In genomic region chr12:10361084-10361483, GRCh38 we compare ENCODE assay signal across 10 cellular contexts. TPM values are rescaled to one million over a fixed set of nuclear protein-coding genes. Genes with fewer than 3 reads are reported as not detected.
DNase-seq lines count a peak whose midpoint lies in the region; ATAC-seq, FAIRE-seq and TF ChIP-seq lines count a peak whose summit lies in the region.
"Had no signal": no experiment of that assay in that cellular context is flagged by ENCODE, and none has a peak within 500 bp of the region (broad histone marks: within the 10 kb centered on the region; RNA-seq: fewer than 3 reads in every experiment).

No MANE protein-coding gene starts in this region.

- CTCF ChIA-PET in Caco-2 (lab: Charles Lee) (no interaction called here), K562 (lab: Yijun Ruan, JAX; ENCODE audit: low intra/inter-chr PET ratio) (no interaction called here)

- H3K27ac ChIP-seq in K562 (ENCODE audit: extremely low read depth, low read depth, low read length) (peak overlapping the region; percentile 99), thyroid gland (no peak overlapping the region)

- H4K20me1 ChIP-seq in K562 (replicated peaks; ENCODE audit: control insufficient read depth, insufficient read depth, low read length): no peaks in the 10 kb centered on the region

- H3K36me3 ChIP-seq in Caco-2 (ENCODE audit: control insufficient read depth, insufficient read depth, low read length) (no peaks in the 10 kb centered on the region), K562 (ENCODE audit: control insufficient read depth, insufficient read depth, low read length) (no peaks in the 10 kb centered on the region), thyroid gland (no peaks in the 10 kb centered on the region)

- no peaks in the 10 kb centered on the region for H3K27me3 Mint-ChIP-seq in Caco-2 (ENCODE audit: insufficient read depth, unreplicated experiment)

- no TSS peak for BruUV-seq in Caco-2 (replicated peaks; lab: Mats Ljungman, UMichigan)
- no TSS peak for BruUV-seq in K562 (replicated peaks; lab: Mats Ljungman, UMichigan)

- TF ChIP-seq RAD21 in K562 (CRISPR knock-in tag; conservative IDR thresholded peaks at IDR 0.05 in 1 of 2, IDR thresholded peaks at IDR 0.05 in 1 of 2): no peak

- H3K4me3 Mint-ChIP-seq in Caco-2 (ENCODE audit: unreplicated experiment): no peak overlapping the region

- H3K4me3 ChIP-seq in Caco-2 (ENCODE audit: low read depth, low read length): no peak overlapping the region
- no peak overlapping the region for H3K4me3 ChIP-seq in K562
- H3K4me3 ChIP-seq in thyroid gland (replicated peaks in 1 of 3): no peak overlapping the region

- TF ChIP-seq CTCF in Caco-2 (IDR thresholded peaks at IDR 0.05; ENCODE audit: insufficient read depth in 1 of 2, low read depth in 1 of 2, low read length in 1 of 2, severe bottlenecking in 1 of 2, unreplicated experiment in 1 of 2) (no peak), K562 (IDR thresholded peaks at IDR 0.05 in 2 of 3, conservative IDR thresholded peaks at IDR 0.05 in 1 of 3; ENCODE audit: insufficient read depth in 2 of 3, low read depth in 1 of 3, low read length in 3 of 3) (no peak), thyroid gland (IDR thresholded peaks at IDR 0.05) (no peak)

- H3K27me3 ChIP-seq in Caco-2 (replicated peaks; ENCODE audit: control insufficient read depth, insufficient read depth, low read length): no peaks in the 10 kb centered on the region
- no peaks in the 10 kb centered on the region for H3K27me3 ChIP-seq in K562 (ENCODE audit: control insufficient read depth in 2 of 2, insufficient read depth in 2 of 2, low read length in 2 of 2)
- no peaks in the 10 kb centered on the region for H3K27me3 ChIP-seq in thyroid gland

- H3K9me3 Mint-ChIP-seq in Caco-2 (ENCODE audit: unreplicated experiment): peaks cover 10% of the 10 kb centered on the region

- peak overlapping the region in 1 of 2 experiments; percentile 46; a peak in 1 of 4 replicates for H3K9ac ChIP-seq in K562 (ENCODE audit: insufficient read depth in 1 of 2, low read depth in 2 of 2, low read length in 2 of 2)

- H3K36me3 Mint-ChIP-seq in Caco-2 (ENCODE audit: insufficient read depth, unreplicated experiment): no peaks in the 10 kb centered on the region

- no peak for FAIRE-seq in K562 (lab: Jason Lieb, UNC)

- peaks cover 13% of the 10 kb centered on the region for H3K4me1 Mint-ChIP-seq in Caco-2 (ENCODE audit: low read depth, unreplicated experiment)

- 82% methylated on average over 4 of the region's 4 CpGs for WGBS in K562 (ENCODE audit: insufficient coverage, low coverage, missing lambda C conversion rate)
- WGBS in thyroid gland, 2 donors: 90 to 95% methylated on average over 4 of the region's 4 CpGs

- in situ Hi-C loops in K562 (cut with MboI): no loop called here

- H3K27ac Mint-ChIP-seq in Caco-2 (ENCODE audit: unreplicated experiment): peak overlapping the region; percentile 68

- 0 out of 2 replicates have a peak, but pooled peaks cover 3% of the 10 kb centered on the region for H3K9me3 ChIP-seq in Caco-2
- no peaks in the 10 kb centered on the region for H3K9me3 ChIP-seq in K562 (replicated peaks; ENCODE audit: control insufficient read depth, insufficient read depth, low read depth, low read length)
- H3K9me3 ChIP-seq in thyroid gland: no peaks in the 10 kb centered on the region

- no peak overlapping the region; the same call in 1 of the 2 replicates for H3K4me2 ChIP-seq in K562 (ENCODE audit: insufficient read depth, low read length)

- DNase-seq in Caco-2 (no peak), NCI-H1048 (lab: John Stamatoyannopoulos, UW) (peak; percentile 60), K562 (ENCODE audit: extremely low read depth in 1 of 4, low spot score in 3 of 4) (peak in 1 of 4 experiments; percentile 45), myocyte (ENCODE audit: low read depth) (peak; percentile 49), thyroid gland (no peak), iPS-NIHi11 (ENCODE audit: low spot score) (no peak), mesenteric fat pad (ENCODE audit: low spot score) (no peak)
- DNase-seq: activated CD4-positive, alpha-beta T cell treated with anti-CD3 and anti-CD28 coated beads for 48 hours had no signal

- peaks cover 25% of the 10 kb centered on the region for H3K79me2 ChIP-seq in K562 (ENCODE audit: control insufficient read depth, insufficient read depth, low read length)

- POLR2A ChIA-PET in Caco-2 (lab: Charles Lee): no interaction called here
- POLR2A ChIA-PET in K562 (lab: Yijun Ruan, JAX): no interaction called here

- H2AFZ ChIP-seq in K562 (ENCODE audit: low read depth, low read length): peak overlapping the region; percentile 92

- intact Hi-C loops in Caco-2 (cut with micrococcal nuclease; ENCODE audit: unreplicated experiment): loop anchor here (1.0 to 10.0 kb wide), 2 partner anchors 11 to 126 kb away; no protein-coding TSS in a partner anchor
- intact Hi-C loops in K562 (cut with micrococcal nuclease): no loop called here
- intact Hi-C loops in thyroid gland (cut with DNase I): no loop called here

- TF ChIP-seq POLR2A in K562 (conservative IDR thresholded peaks at IDR 0.05) (no peak), thyroid gland (IDR thresholded peaks at IDR 0.05) (no peak)

- ATAC-seq in K562 (peak; percentile 38), HG03108 (IDR thresholded peaks at IDR 0.05; ENCODE audit: unreplicated experiment) (no peak)

- peaks cover 45% of the 10 kb centered on the region for H3K4me1 ChIP-seq in Caco-2
- peaks cover 2 to 15% of the 10 kb centered on the region in 2 experiments; a peak in 4 of 5 replicates for H3K4me1 ChIP-seq in K562 (replicated peaks in 1 of 2; ENCODE audit: control insufficient read depth in 2 of 2, insufficient read depth in 2 of 2, low read length in 2 of 2)
- H3K4me1 ChIP-seq in thyroid gland: peaks cover 10 to 12% of the 10 kb centered on the region in 2 donors

- H3K9me1 ChIP-seq in K562 (ENCODE audit: control insufficient read depth, insufficient read depth, low read length): no peaks in the 10 kb centered on the region

- no peak for TF ChIP-seq EP300 in K562 (IDR thresholded peaks at IDR 0.05; ENCODE audit: low read length)

RNA-seq across cellular contexts. Expression of gene KLRK1, which starts 28.8 kb away (rescaled TPM):
- total RNA-seq in Caco-2 (2022) (0.18 and 0.28 TPM in 2 replicates), K562 (2014; rRNA removed) (not detected in 2 replicates), K562 (2014; rRNA removed; fragmentation: Illumina TruSeq; extraction: Trizol) (0.07 TPM in 1 of 2 replicates, not detected in the other), K562 (2015; rRNA removed; fragmentation: Illumina TruSeq; extraction: Trizol) (not detected in 2 replicates), K562 (2021) (0.09 TPM in 2 replicates), myocyte (0.21 TPM in 1 of 2 replicates, not detected in the other), thyroid gland (1 to 10 TPM; 1.1 to 6.4 (median 3.8) TPM), mesenteric fat pad (1.7 TPM)
- 0.21 TPM in 1 of 2 replicates, not detected in the other for total RNA-seq in K562 (2011; cell fraction: chromatin; rRNA removed; ENCODE audit: low replicate concordance)
- total RNA-seq in K562 (2011; cell fraction: nucleolus; rRNA removed): not detected in 2 replicates
- not detected in 2 replicates for total RNA-seq in K562 (2011; cell fraction: nucleoplasm; rRNA removed)
- polyA plus RNA-seq in K562 (2011; rRNA removed) (0.06 and 0.11 TPM in 2 replicates), K562 (2014; fragmentation: Illumina TruSeq; extraction: Trizol) (0.09 TPM in 1 of 2 replicates, not detected in the other), K562 (2014; fragmentation: Nextera tagmentation; extraction: Ambion mirVana) (under 1 TPM; 0.03 to 0.04 TPM), K562 (2014; rRNA removed) (not detected in 2 replicates)
- 0.09 TPM in 1 of 2 replicates, not detected in the other for polyA plus RNA-seq in K562 (2011; cell fraction: cytosol; rRNA removed)
- 0.20 and 0.45 TPM in 2 replicates for polyA plus RNA-seq in K562 (2011; cell fraction: nucleus; rRNA removed)
- 0.05 and 0.10 TPM in 2 replicates for polyA plus RNA-seq in K562 (2012)
- not detected in 2 replicates for polyA minus RNA-seq in K562 (2011; rRNA and poly(A)+ RNA removed)
- polyA minus RNA-seq in K562 (2011; cell fraction: cytosol; rRNA and poly(A)+ RNA removed): 2.0 TPM in 1 of 2 replicates, not detected in the other
- polyA minus RNA-seq in K562 (2011; cell fraction: nucleus; rRNA and poly(A)+ RNA removed): not detected in 2 replicates
- polyA plus RNA-seq in myocyte (2012): 0.08 TPM

RNA-seq across cellular contexts. Expression of gene KLRC4, which starts 48.5 kb away (rescaled TPM):
- total RNA-seq in Caco-2 (2022) (not detected in 2 replicates), K562 (2014; rRNA removed) (not detected in 2 replicates), K562 (2014; rRNA removed; fragmentation: Illumina TruSeq; extraction: Trizol) (not detected in 2 replicates), K562 (2015; rRNA removed; fragmentation: Illumina TruSeq; extraction: Trizol) (not detected in 2 replicates), K562 (2021) (not detected in 2 replicates), myocyte (not detected in 2 replicates), thyroid gland (1 to 10 TPM in 1 of 4 donors, not detected in 3; 2.4 TPM), mesenteric fat pad (not detected)
- total RNA-seq in K562 (2011; cell fraction: chromatin; rRNA removed; ENCODE audit: low replicate concordance): 0.58 and 1.4 TPM in 2 replicates
- total RNA-seq in K562 (2011; cell fraction: nucleolus; rRNA removed): not detected in 2 replicates
- 0.73 TPM in 1 of 2 replicates, not detected in the other for total RNA-seq in K562 (2011; cell fraction: nucleoplasm; rRNA removed)
- polyA plus RNA-seq in K562 (2011; rRNA removed) (0.17 and 0.34 TPM in 2 replicates), K562 (2014; fragmentation: Illumina TruSeq; extraction: Trizol) (not detected in 2 replicates), K562 (2014; fragmentation: Nextera tagmentation; extraction: Ambion mirVana) (not detected), K562 (2014; rRNA removed) (not detected in 2 replicates)
- polyA plus RNA-seq in K562 (2011; cell fraction: cytosol; rRNA removed): not detected in 2 replicates
- 0.76 TPM in 1 of 2 replicates, not detected in the other for polyA plus RNA-seq in K562 (2011; cell fraction: nucleus; rRNA removed)
- polyA plus RNA-seq in K562 (2012): not detected in 2 replicates
- 0.69 TPM in 1 of 2 replicates, not detected in the other for polyA minus RNA-seq in K562 (2011; rRNA and poly(A)+ RNA removed)
- not detected in 2 replicates for polyA minus RNA-seq in K562 (2011; cell fraction: cytosol; rRNA and poly(A)+ RNA removed)
- polyA minus RNA-seq in K562 (2011; cell fraction: nucleus; rRNA and poly(A)+ RNA removed): 0.44 TPM in 1 of 2 replicates, not detected in the other
- not detected for polyA plus RNA-seq in myocyte (2012)

RNA-seq across cellular contexts. Expression of gene KLRD1, which starts 53.4 kb away (rescaled TPM):
- total RNA-seq in Caco-2 (2022) (0.05 and 0.23 TPM in 2 replicates), K562 (2014; rRNA removed) (not detected in 2 replicates), K562 (2014; rRNA removed; fragmentation: Illumina TruSeq; extraction: Trizol) (not detected in 2 replicates), K562 (2015; rRNA removed; fragmentation: Illumina TruSeq; extraction: Trizol) (not detected in 2 replicates), K562 (2021) (not detected in 2 replicates), myocyte (under 0.01 and 0.03 TPM in 2 replicates), thyroid gland (1 to 10 TPM; 1.1 to 3.8 (median 2.5) TPM), mesenteric fat pad (3.3 TPM)
- 0.11 TPM in 1 of 2 replicates, not detected in the other for total RNA-seq in K562 (2011; cell fraction: chromatin; rRNA removed; ENCODE audit: low replicate concordance)
- not detected in 2 replicates for total RNA-seq in K562 (2011; cell fraction: nucleolus; rRNA removed)
- 0.15 TPM in 1 of 2 replicates, not detected in the other for total RNA-seq in K562 (2011; cell fraction: nucleoplasm; rRNA removed)
- polyA plus RNA-seq in K562 (2011; rRNA removed) (not detected in 2 replicates), K562 (2014; fragmentation: Illumina TruSeq; extraction: Trizol) (not detected in 2 replicates), K562 (2014; fragmentation: Nextera tagmentation; extraction: Ambion mirVana) (not detected), K562 (2014; rRNA removed) (not detected in 2 replicates)
- polyA plus RNA-seq in K562 (2011; cell fraction: cytosol; rRNA removed): under 0.01 TPM in 1 of 2 replicates, not detected in the other
- polyA plus RNA-seq in K562 (2011; cell fraction: nucleus; rRNA removed): not detected in 2 replicates
- polyA plus RNA-seq in K562 (2012): 0.01 TPM in 1 of 2 replicates, not detected in the other
- polyA minus RNA-seq in K562 (2011; rRNA and poly(A)+ RNA removed): not detected in 2 replicates
- not detected in 2 replicates for polyA minus RNA-seq in K562 (2011; cell fraction: cytosol; rRNA and poly(A)+ RNA removed)
- not detected in 2 replicates for polyA minus RNA-seq in K562 (2011; cell fraction: nucleus; rRNA and poly(A)+ RNA removed)
- polyA plus RNA-seq in myocyte (2012): 0.04 TPM

RNA-seq across cellular contexts. Expression of gene KLRC3, which starts 59.3 kb away (rescaled TPM):
- total RNA-seq in Caco-2 (2022): not detected in 2 replicates
- 2.5 TPM in 1 of 2 replicates, not detected in the other for total RNA-seq in K562 (2011; cell fraction: chromatin; rRNA removed; ENCODE audit: low replicate concordance)
- not detected in 2 replicates for total RNA-seq in K562 (2011; cell fraction: nucleolus; rRNA removed)
- 0.66 TPM in 1 of 2 replicates, not detected in the other for total RNA-seq in K562 (2011; cell fraction: nucleoplasm; rRNA removed)
- total RNA-seq in K562 (2014; rRNA removed): 0.12 and 0.32 TPM in 2 replicates
- 0.35 TPM in 1 of 2 replicates, not detected in the other for total RNA-seq in K562 (2014; rRNA removed; fragmentation: Illumina TruSeq; extraction: Trizol)
- total RNA-seq in K562 (2015; rRNA removed; fragmentation: Illumina TruSeq; extraction: Trizol): not detected in 2 replicates
- total RNA-seq in K562 (2021): not detected in 2 replicates
- 0.31 TPM in 1 of 2 replicates, not detected in the other for polyA plus RNA-seq in K562 (2011; rRNA removed)
- 0.18 TPM in 1 of 2 replicates, not detected in the other for polyA plus RNA-seq in K562 (2011; cell fraction: cytosol; rRNA removed)
- polyA plus RNA-seq in K562 (2011; cell fraction: nucleus; rRNA removed): 0.17 and 0.38 TPM in 2 replicates
- polyA plus RNA-seq in K562 (2012): 0.09 and 0.14 TPM in 2 replicates
- 0.21 and 0.60 TPM in 2 replicates for polyA plus RNA-seq in K562 (2014; fragmentation: Illumina TruSeq; extraction: Trizol)
- under 1 TPM in 1 of 2 experiments, not detected in 1; 0.15 TPM for polyA plus RNA-seq in K562 (2014; fragmentation: Nextera tagmentation; extraction: Ambion mirVana)
- 0.09 TPM in 1 of 2 replicates, not detected in the other for polyA plus RNA-seq in K562 (2014; rRNA removed)
- 0.35 TPM in 1 of 2 replicates, not detected in the other for polyA minus RNA-seq in K562 (2011; rRNA and poly(A)+ RNA removed)
- not detected in 2 replicates for polyA minus RNA-seq in K562 (2011; cell fraction: cytosol; rRNA and poly(A)+ RNA removed)
- polyA minus RNA-seq in K562 (2011; cell fraction: nucleus; rRNA and poly(A)+ RNA removed): 0.89 TPM in 1 of 2 replicates, not detected in the other
- total RNA-seq in myocyte: not detected in 2 replicates
- polyA plus RNA-seq in myocyte (2012): not detected
- total RNA-seq in thyroid gland: not detected
- total RNA-seq in mesenteric fat pad: not detected
- total RNA-seq: subcutaneous adipose tissue had no signal

Comparison
In these comparisons a context has a peak if more than half of its experiments do, and no peak if none do; other contexts are left out.
1. DNase-seq: peak in NCI-H1048 (single experiment) and myocyte (single experiment); none in Caco-2 (0 of 2), thyroid gland (0 of 2), iPS-NIHi11 (single experiment) and mesenteric fat pad (single experiment).